Comparison of ENCODE assay signal across 8 cellular contexts in the genomic region with DNA sequence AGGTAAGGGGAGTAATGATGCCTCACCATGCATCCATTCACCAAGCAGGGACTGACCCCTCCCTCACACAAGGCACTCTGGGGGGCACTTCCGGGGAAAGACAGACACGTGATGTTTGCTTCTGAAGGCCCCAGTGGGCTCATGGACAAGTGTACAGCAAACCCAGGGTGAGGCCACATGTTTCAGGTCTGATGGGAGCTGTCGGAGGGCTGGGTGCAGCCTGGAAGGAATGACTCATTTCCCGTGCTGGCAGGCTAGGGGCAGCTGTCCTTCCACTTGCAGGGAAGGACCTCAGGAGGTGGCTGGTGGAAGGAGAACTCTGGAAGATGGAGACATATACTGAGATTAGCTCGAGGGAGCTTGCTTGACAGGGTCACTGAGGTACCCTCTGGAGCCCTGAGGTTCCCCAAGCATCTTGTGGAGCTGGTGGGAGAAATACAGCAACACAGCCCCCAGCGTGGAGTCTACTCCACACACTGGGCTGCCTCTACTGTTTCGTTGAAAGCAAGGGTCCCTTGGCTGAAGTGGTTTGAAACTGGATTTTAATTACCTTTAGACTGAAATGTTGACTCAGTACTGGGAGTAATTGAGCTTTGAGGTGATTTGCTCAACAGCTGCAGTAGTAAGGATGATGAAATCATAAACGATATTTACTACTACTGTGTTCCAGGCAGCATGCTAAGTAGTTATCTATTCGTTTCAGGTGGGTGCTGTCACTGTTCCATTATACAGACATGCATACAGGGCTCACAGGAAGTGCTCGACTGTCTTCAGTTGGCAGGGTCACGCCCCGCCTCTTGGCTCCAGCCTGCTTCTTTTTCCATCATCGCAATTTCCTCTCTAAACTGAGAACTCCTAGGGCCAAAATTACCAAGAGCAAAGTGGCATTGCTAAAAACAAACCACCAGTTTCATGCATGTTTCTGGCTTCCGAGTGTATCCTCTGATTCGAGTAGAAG.
DNase-seq lines count a peak whose midpoint lies in the region; ATAC-seq and TF ChIP-seq lines count a peak whose summit lies in the region.

No MANE protein-coding gene starts in this region.

- peak overlapping the region; percentile 72 for H3K27ac Mint-ChIP-seq in CD4-positive, alpha-beta T cell

- TF ChIP-seq CTCF in CD4-positive, alpha-beta T cell (IDR thresholded peaks at IDR 0.05), result no peak
- no peak for TF ChIP-seq CTCF in NB4 (IDR thresholded peaks at IDR 0.05; ENCODE audit: low read depth, low read length)
- TF ChIP-seq CTCF in right atrium auricular region (IDR thresholded peaks at IDR 0.05), result no peak

- intact Hi-C loops in CD4-positive, alpha-beta T cell (cut with DNase I, micrococcal nuclease), result no loop called here

- H3K27me3 Mint-ChIP-seq in CD4-positive, alpha-beta T cell, result no peaks in the 10 kb centered on the region

- TF ChIP-seq POLR2A in NB4 (IDR thresholded peaks at IDR 0.05; ENCODE audit: extremely low read depth, insufficient read length), result no peak

- H3K36me3 ChIP-seq in right atrium auricular region, result no peaks in the 10 kb centered on the region

- H3K4me1 Mint-ChIP-seq in CD4-positive, alpha-beta T cell (ENCODE audit: low read depth), result peaks cover 38% of the 10 kb centered on the region

- CTCF ChIA-PET in CD4-positive, alpha-beta T cell (lab: Charles Lee), result no interaction called here

- no peaks in the 10 kb centered on the region for H3K27me3 ChIP-seq in CD4-positive, alpha-beta T cell (ENCODE audit: control insufficient read depth, insufficient read depth, low read length)
- no peaks in the 10 kb centered on the region for H3K27me3 ChIP-seq in right atrium auricular region

- H3K4me3 ChIP-seq in NB4 (ENCODE audit: low read depth, low read length), result peak overlapping the region; percentile 46
- no peak overlapping the region for H3K4me3 ChIP-seq in right atrium auricular region

- H3K9me3 Mint-ChIP-seq in CD4-positive, alpha-beta T cell, result no peaks in the 10 kb centered on the region

- no peaks in the 10 kb centered on the region for H3K36me3 Mint-ChIP-seq in CD4-positive, alpha-beta T cell (ENCODE audit: low read depth)

- no peaks in the 10 kb centered on the region for H3K9me3 ChIP-seq in CD4-positive, alpha-beta T cell (ENCODE audit: control insufficient read depth, low read length)
- H3K9me3 ChIP-seq in right atrium auricular region, result no peaks in the 10 kb centered on the region

- peak overlapping the region; percentile 70 for H3K4me3 Mint-ChIP-seq in CD4-positive, alpha-beta T cell

- peak; percentile 52 for ATAC-seq in CD4-positive, alpha-beta T cell (ENCODE audit: poor library complexity)
- ATAC-seq in HG03457 (IDR thresholded peaks at IDR 0.05; ENCODE audit: unreplicated experiment), result no peak

- H3K4me1 ChIP-seq in right atrium auricular region, result peaks cover 0 to 67% of the 10 kb centered on the region in 2 donors

- peak in 2 of 10 experiments; percentile 6 to 11 for DNase-seq in CD4-positive, alpha-beta T cell
- DNase-seq in NB4 (ENCODE audit: low read depth), result peak; percentile 96
- DNase-seq in activated T-cell treated with anti-CD3 and anti-CD28 coated beads, Interleukin-2, amount 50 U/mL, for 1 hour, result peak; percentile 26
- peak; percentile 95 for DNase-seq in right atrium auricular region (ENCODE audit: low spot score)
- peak; percentile 37 to 62 for DNase-seq in stimulated activated CD4-positive, alpha-beta T cell treated with anti-CD3 and anti-CD28 coated beads, Interleukin-2, amount 100 ng/mL, for 24 hours
- no peak for DNase-seq in NCI-H2196 (lab: John Stamatoyannopoulos, UW; ENCODE audit: unreplicated experiment)
- DNase-seq in kidney glomerular epithelial cell (lab: John Stamatoyannopoulos, UW), result no peak

- POLR2A ChIA-PET in CD4-positive, alpha-beta T cell (lab: Charles Lee), result interaction anchor here (0.6 kb wide), 1 partner anchor 305 kb away, joined by 3 read pairs; no protein-coding TSS in a partner anchor

- no peak overlapping the region for H3K27ac ChIP-seq in CD4-positive, alpha-beta T cell (ENCODE audit: low read depth, low read length)
- peak overlapping the region; percentile 91 to 95 for H3K27ac ChIP-seq in right atrium auricular region

Comparison
In these comparisons a context has a peak if more than half of its experiments do, and no peak if none do; other contexts are left out.
1. DNase-seq: peak in NB4 (single experiment), activated T-cell treated with anti-CD3 and anti-CD28 coated beads, Interleukin-2, amount 50 U/mL, for 1 hour (single experiment), right atrium auricular region (single experiment) and stimulated activated CD4-positive, alpha-beta T cell treated with anti-CD3 and anti-CD28 coated beads, Interleukin-2, amount 100 ng/mL, for 24 hours (2 of 2); none in NCI-H2196 (single experiment) and kidney glomerular epithelial cell (single experiment).